Comparison of ENCODE assay signal across 12 cellular contexts in the genomic region with DNA sequence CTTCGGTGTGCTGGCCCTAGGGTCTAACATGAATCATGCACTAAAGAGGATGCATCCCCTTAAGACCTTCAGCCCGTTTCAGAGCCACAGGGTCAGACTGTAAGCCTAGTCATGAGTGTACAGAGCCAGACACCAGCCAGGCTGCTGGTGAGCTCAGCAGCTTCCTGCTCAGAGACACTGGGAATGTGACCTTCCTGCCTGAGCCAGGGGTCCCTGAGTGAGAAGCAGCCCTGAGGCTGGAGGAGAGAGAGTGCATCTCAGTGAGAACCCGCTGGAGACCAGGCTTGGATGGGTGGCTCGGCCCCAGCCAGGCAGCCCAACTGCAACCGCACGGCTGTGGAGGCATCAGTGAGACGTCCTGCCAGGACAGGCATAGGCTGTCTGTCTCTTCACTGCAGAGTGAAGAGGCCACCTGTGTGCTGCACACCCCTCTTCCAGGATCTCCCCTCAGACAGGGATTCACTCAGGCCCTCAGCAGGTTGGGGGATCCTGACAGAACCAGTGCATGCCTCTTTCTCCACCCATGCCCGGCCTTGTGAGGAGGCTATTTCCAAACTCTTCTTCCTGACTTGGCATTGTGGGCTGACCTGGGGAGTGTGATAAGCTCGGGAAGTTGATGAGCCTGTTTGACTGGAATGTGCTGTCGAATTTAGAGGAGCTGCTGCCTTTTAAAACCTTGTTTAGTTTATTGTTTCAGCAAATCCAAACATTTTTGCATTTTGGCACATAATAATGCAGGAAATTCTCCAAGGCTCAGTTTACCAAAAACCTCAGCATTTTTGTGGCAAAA. TPM values are rescaled to one million over a fixed set of nuclear protein-coding genes. Genes with fewer than 3 reads are reported as not detected.
DNase-seq lines count a peak whose midpoint lies in the region; TF ChIP-seq lines count a peak whose summit lies in the region.
"Not testable (repeated sequence)": the region's sequence is repeated elsewhere in the genome, so short reads cannot be mapped to it uniquely, and the experiment has no call there.
"Had no signal": no experiment of that assay in that cellular context is flagged by ENCODE, and none has a peak within 500 bp of the region (broad histone marks: within the 10 kb centered on the region; RNA-seq: fewer than 3 reads in every experiment).

No MANE protein-coding gene starts in this region.

- CTCF ChIA-PET in AG04449 (lab: Yijun Ruan, JAX): not testable (repeated sequence)

- not testable (repeated sequence) for H3K4me2 ChIP-seq in fibroblast of lung (ENCODE audit: extremely low read depth, insufficient read depth, low read length)
- peak overlapping the region; percentile 43 for H3K4me2 ChIP-seq in smooth muscle cell

- 69 to 87% methylated on average over 4 to 7 of the region's 10 CpGs for WGBS in mesodermal cell (ENCODE audit: insufficient coverage in 2 of 2), 2 experiments
- WGBS in smooth muscle cell (ENCODE audit: low lambda C conversion rate): 32% methylated on average over 10 of the region's 10 CpGs

- H3K9me3 ChIP-seq in MG63; fibroblast of lung (ENCODE audit: control insufficient read depth, insufficient read depth, low read depth, low read length); mesodermal cell (ENCODE audit: control insufficient read depth, low read length); smooth muscle cell (replicated peaks; ENCODE audit: low read depth): not testable (repeated sequence)

- H2AFZ ChIP-seq in fibroblast of lung (ENCODE audit: low read length); smooth muscle cell (ENCODE audit: low read depth): not testable (repeated sequence)

- not testable (repeated sequence) for H3K27me3 ChIP-seq in MG63; fibroblast of lung (ENCODE audit: control insufficient read depth, insufficient read depth, low read length); smooth muscle cell (ENCODE audit: low read depth)

- not testable (repeated sequence) for H3K9ac ChIP-seq in fibroblast of lung (ENCODE audit: insufficient read depth, low read length); smooth muscle cell (ENCODE audit: low read depth)

- not testable (repeated sequence) for H3F3A ChIP-seq in smooth muscle cell (ENCODE audit: low read depth)

- not testable (repeated sequence) for H3K36me3 ChIP-seq in MG63; fibroblast of lung (ENCODE audit: control insufficient read depth, insufficient read depth, low read length); mesodermal cell (ENCODE audit: control insufficient read depth, insufficient read depth, low read length); smooth muscle cell (ENCODE audit: low read depth)

- H3K27ac ChIP-seq in fibroblast of lung (ENCODE audit: insufficient read depth, low read length): not testable (repeated sequence)
- H3K27ac ChIP-seq in mesodermal cell (ENCODE audit: low read depth, low read length, severe bottlenecking) (peak overlapping the region; percentile 36), smooth muscle cell (ENCODE audit: low read depth) (peak overlapping the region; percentile 61)

- DNase-seq in AG04449 (ENCODE audit: low read depth, low spot score) (peak; percentile 21), ELR (ENCODE audit: low read depth) (peak; percentile 61), MG63 (peak; percentile 81), astrocyte of the hippocampus (ENCODE audit: low read depth, low spot score) (peak; percentile 26), fibroblast of lung (ENCODE audit: low read depth in 2 of 2) (peak; percentile 5 to 71), islet precursor cell (peak; percentile 86)
- DNase-seq in smooth muscle cell (lab: John Stamatoyannopoulos, UW; ENCODE audit: unreplicated experiment): not testable (repeated sequence)

- not testable (repeated sequence) for H3K4me1 ChIP-seq in fibroblast of lung (ENCODE audit: control insufficient read depth, extremely low read depth, insufficient read depth, low read length); smooth muscle cell (ENCODE audit: low read depth)
- peaks cover 14% of the 10 kb centered on the region for H3K4me1 ChIP-seq in mesodermal cell (ENCODE audit: control insufficient read depth, insufficient read depth, low read length, poor library complexity, severe bottlenecking)

- not testable (repeated sequence) for TF ChIP-seq CTCF in AG04449 (IDR thresholded peaks at IDR 0.05; ENCODE audit: insufficient read depth, low read length, missing control alignments); fibroblast of lung (conservative IDR thresholded peaks at IDR 0.05 in 1 of 2, IDR thresholded peaks at IDR 0.05 in 1 of 2; ENCODE audit: low read depth in 1 of 2, low read length in 2 of 2); smooth muscle cell (IDR thresholded peaks at IDR 0.05; ENCODE audit: borderline replicate concordance, insufficient read depth, poor library complexity, severe bottlenecking)

- H4K20me1 ChIP-seq in fibroblast of lung (ENCODE audit: control insufficient read depth, extremely low read depth, insufficient read depth, low read length); smooth muscle cell (ENCODE audit: low read depth): not testable (repeated sequence)

- not testable (repeated sequence) for H3K79me2 ChIP-seq in fibroblast of lung (ENCODE audit: control insufficient read depth, insufficient read depth, low read length); smooth muscle cell (ENCODE audit: low read depth)

- not testable (repeated sequence) for H3K4me3 ChIP-seq in AG04449 (ENCODE audit: low read depth, low read length); MG63; fibroblast of lung (replicated peaks in 1 of 4; ENCODE audit: control extremely low read depth in 1 of 4, insufficient read depth in 1 of 4, low read depth in 3 of 4, low read length in 4 of 4); mesodermal cell (ENCODE audit: extremely low read depth, insufficient read depth, low read length, poor library complexity, severe bottlenecking); smooth muscle cell

- POLR2A ChIA-PET in AG04449 (lab: Yijun Ruan, JAX): not testable (repeated sequence)

RNA-seq across cellular contexts. Expression of a gene that starts 28.5 kb away (rescaled TPM):
- total RNA-seq in MG63 (2014; rRNA removed; shearing (Covaris generic); ENCODE audit: low replicate concordance): not detected in 2 replicates
- total RNA-seq in fibroblast of lung (not detected in 2 replicates), smooth muscle cell (not detected in 2 replicates)
- polyA plus RNA-seq in fibroblast of lung (not detected in 2 replicates), smooth muscle cell (not detected in 2 replicates)
- polyA plus RNA-seq in fibroblast of lung (2012): not detected in 2 replicates
- polyA minus RNA-seq in fibroblast of lung (ENCODE audit: low replicate concordance): not detected in 2 replicates
- polyA plus RNA-seq in mesodermal cell (2013, experiment 1 of 2): not detected
- polyA plus RNA-seq in mesodermal cell (2013, experiment 2 of 2): not detected
- total RNA-seq: CD4-positive, alpha-beta memory T cell; cerebellum; gastroesophageal sphincter; LHCN-M2 had no signal
- polyA plus RNA-seq: CD4-positive, alpha-beta memory T cell had no signal
